In genomic region chr17:28228986-28229729, GRCh38 we compare ENCODE assay signal across 21 cellular contexts.
A peak's percentile ranks its signal among the peaks of the same experiment; 100 is the strongest.
DNase-seq lines count a peak whose midpoint lies in the region; ATAC-seq, FAIRE-seq and TF ChIP-seq lines count a peak whose summit lies in the region.
"Had no signal": no experiment of that assay in that cellular context is flagged by ENCODE, and none has a peak within 500 bp of the region (broad histone marks: within the 10 kb centered on the region; RNA-seq: fewer than 3 reads in every experiment).

No MANE protein-coding gene starts in this region.

- no peak overlapping the region for H2AFZ ChIP-seq in K562 (ENCODE audit: low read depth, low read length)

- H3K4me3 Mint-ChIP-seq in T-helper 1 cell treated with Interleukin-12 subunit alpha and Interleukin-12 subunit beta and Interleukin-4 antibody, amounts not matched to agents 30 μg/mL and 1 μg/mL, for 36 hours, result peak overlapping the region; percentile 66
- H3K4me3 Mint-ChIP-seq in mesothelial cell of epicardium, result peak overlapping the region; percentile 86
- H3K4me3 Mint-ChIP-seq in activated naive CD4-positive, alpha-beta T cell treated with anti-CD3 and anti-CD28 coated beads, Interleukin-2, amount 10 ng/mL, durations not matched to agents 7 days and 5 days, result no peak overlapping the region
- H3K4me3 Mint-ChIP-seq: activated CD8-positive, alpha-beta T cell treated with anti-CD3 and anti-CD28 coated beads for 36 hours had no signal

- H3K4me3 ChIP-seq in K562, result no peak overlapping the region
- no peak overlapping the region for H3K4me3 ChIP-seq in testis
- H3K4me3 ChIP-seq: tibial artery had no signal

- peaks cover 2% of the 10 kb centered on the region for H3K36me3 Mint-ChIP-seq in T-helper 1 cell treated with Interleukin-12 subunit alpha and Interleukin-12 subunit beta and Interleukin-4 antibody, amounts not matched to agents 30 μg/mL and 1 μg/mL, for 36 hours (ENCODE audit: low read depth)
- peaks cover 2% of the 10 kb centered on the region for H3K36me3 Mint-ChIP-seq in mesothelial cell of epicardium
- H3K36me3 Mint-ChIP-seq in activated naive CD4-positive, alpha-beta T cell treated with anti-CD3 and anti-CD28 coated beads, Interleukin-2, amount 10 ng/mL, durations not matched to agents 7 days and 5 days, result no peaks in the 10 kb centered on the region
- H3K36me3 Mint-ChIP-seq: CD8-positive, alpha-beta memory T cell had no signal

- BruUV-seq in K562 (replicated peaks; lab: Mats Ljungman, UMichigan), result no TSS peak

- TF ChIP-seq RAD21 in K562 (CRISPR knock-in tag; conservative IDR thresholded peaks at IDR 0.05 in 1 of 2, IDR thresholded peaks at IDR 0.05 in 1 of 2), result no peak

- H3K36me3 ChIP-seq in K562 (ENCODE audit: control insufficient read depth, insufficient read depth, low read length) (no peaks in the 10 kb centered on the region), testis (ENCODE audit: low read depth, missing control alignments) (no peaks in the 10 kb centered on the region)
- H3K36me3 ChIP-seq: tibial artery had no signal

- no peak for TF ChIP-seq POLR2A in K562 (conservative IDR thresholded peaks at IDR 0.05)
- TF ChIP-seq POLR2A in testis (IDR thresholded peaks at IDR 0.05), result no peak

- peak; percentile 44 for FAIRE-seq in K562 (lab: Jason Lieb, UNC)
- FAIRE-seq: G401.6 had no signal

- H3K9me3 Mint-ChIP-seq in T-helper 1 cell treated with Interleukin-12 subunit alpha and Interleukin-12 subunit beta and Interleukin-4 antibody, amounts not matched to agents 30 μg/mL and 1 μg/mL, for 36 hours, result no peaks in the 10 kb centered on the region
- no peaks in the 10 kb centered on the region for H3K9me3 Mint-ChIP-seq in mesothelial cell of epicardium
- H3K9me3 Mint-ChIP-seq in activated naive CD4-positive, alpha-beta T cell treated with anti-CD3 and anti-CD28 coated beads, Interleukin-2, amount 10 ng/mL, durations not matched to agents 7 days and 5 days, result no peaks in the 10 kb centered on the region
- H3K9me3 Mint-ChIP-seq: activated CD8-positive, alpha-beta T cell treated with anti-CD3 and anti-CD28 coated beads for 36 hours; CD8-positive, alpha-beta memory T cell; stimulated activated naive CD8-positive, alpha-beta T cell treated with anti-CD3 and anti-CD28 coated beads, Interleukin-15, amount 100 ng/mL, for 72 hours had no signal

- in situ Hi-C loops in K562 (cut with MboI), result no loop called here

- H3K27ac ChIP-seq in K562 (ENCODE audit: extremely low read depth, low read depth, low read length) (no peak overlapping the region), testis (peak overlapping the region; percentile 77 to 88)
- H3K27ac ChIP-seq: foreskin keratinocyte, tibial artery had no signal

- H3K9me3 ChIP-seq in K562 (replicated peaks; ENCODE audit: control insufficient read depth, insufficient read depth, low read depth, low read length) (no peaks in the 10 kb centered on the region), testis (no peaks in the 10 kb centered on the region)
- H3K9me3 ChIP-seq: tibial artery had no signal

- TF ChIP-seq CTCF in K562 (IDR thresholded peaks at IDR 0.05 in 2 of 3, conservative IDR thresholded peaks at IDR 0.05 in 1 of 3; ENCODE audit: insufficient read depth in 2 of 3, low read depth in 1 of 3, low read length in 3 of 3) (no peak), mesothelial cell of epicardium (IDR thresholded peaks at IDR 0.05; ENCODE audit: unreplicated experiment) (no peak), testis (IDR thresholded peaks at IDR 0.05) (no peak)

- peaks cover 48% of the 10 kb centered on the region for H3K27me3 Mint-ChIP-seq in T-helper 1 cell treated with Interleukin-12 subunit alpha and Interleukin-12 subunit beta and Interleukin-4 antibody, amounts not matched to agents 30 μg/mL and 1 μg/mL, for 36 hours (ENCODE audit: low read depth)
- H3K27me3 Mint-ChIP-seq in mesothelial cell of epicardium (ENCODE audit: low read depth), result peaks cover 30% of the 10 kb centered on the region
- peaks cover 70% of the 10 kb centered on the region for H3K27me3 Mint-ChIP-seq in activated naive CD4-positive, alpha-beta T cell treated with anti-CD3 and anti-CD28 coated beads, Interleukin-2, amount 10 ng/mL, durations not matched to agents 7 days and 5 days

- no peaks in the 10 kb centered on the region for H3K79me2 ChIP-seq in K562 (ENCODE audit: control insufficient read depth, insufficient read depth, low read length)

- TF ChIP-seq EP300 in K562 (IDR thresholded peaks at IDR 0.05; ENCODE audit: low read length), result no peak

- H3K9ac ChIP-seq in K562 (ENCODE audit: insufficient read depth in 1 of 2, low read depth in 2 of 2, low read length in 2 of 2), result no peak overlapping the region

- ATAC-seq in K562 (peak; percentile 56), GM21381 (IDR thresholded peaks at IDR 0.05; ENCODE audit: unreplicated experiment) (no peak)

- intact Hi-C loops in K562 (cut with micrococcal nuclease) (loop anchor here (10.0 kb wide), 1 partner anchor 54 kb away; no protein-coding TSS in a partner anchor), testis (cut with DNase I; ENCODE audit: low total_unique reads) (no loop called here)

- POLR2A ChIA-PET in K562 (lab: Yijun Ruan, JAX), result interaction anchor here (0.5 kb wide), 1 partner anchor 13 kb away, joined by 3 read pairs; no protein-coding TSS in a partner anchor

- H3K27me3 ChIP-seq in K562 (ENCODE audit: control insufficient read depth in 2 of 2, insufficient read depth in 2 of 2, low read length in 2 of 2) (peaks cover 0 to 3% of the 10 kb centered on the region in 2 experiments; a peak in 2 of 5 replicates), testis (no peaks in the 10 kb centered on the region)
- H3K27me3 ChIP-seq: foreskin keratinocyte had no signal

- no peak overlapping the region for H3K4me2 ChIP-seq in K562 (ENCODE audit: insufficient read depth, low read length)

- H3K9me1 ChIP-seq in K562 (ENCODE audit: control insufficient read depth, insufficient read depth, low read length), result peaks cover 8% of the 10 kb centered on the region

- H3K4me1 ChIP-seq in K562 (replicated peaks in 1 of 2; ENCODE audit: control insufficient read depth in 2 of 2, insufficient read depth in 2 of 2, low read length in 2 of 2), result peaks cover 14 to 43% of the 10 kb centered on the region in 2 experiments; a peak in 4 of 5 replicates
- peaks cover 33% of the 10 kb centered on the region for H3K4me1 ChIP-seq in testis

- peaks cover 11% of the 10 kb centered on the region for H4K20me1 ChIP-seq in K562 (replicated peaks; ENCODE audit: control insufficient read depth, insufficient read depth, low read length)

- peaks cover 12% of the 10 kb centered on the region for H3K4me1 Mint-ChIP-seq in T-helper 1 cell treated with Interleukin-12 subunit alpha and Interleukin-12 subunit beta and Interleukin-4 antibody, amounts not matched to agents 30 μg/mL and 1 μg/mL, for 36 hours (ENCODE audit: low read depth)
- H3K4me1 Mint-ChIP-seq in mesothelial cell of epicardium, result peaks cover 29% of the 10 kb centered on the region
- peaks cover 12% of the 10 kb centered on the region for H3K4me1 Mint-ChIP-seq in activated naive CD4-positive, alpha-beta T cell treated with anti-CD3 and anti-CD28 coated beads, Interleukin-2, amount 10 ng/mL, durations not matched to agents 7 days and 5 days

- CTCF ChIA-PET in K562 (lab: Yijun Ruan, JAX; ENCODE audit: low intra/inter-chr PET ratio), result no interaction called here
- CTCF ChIA-PET in activated naive CD4-positive, alpha-beta T cell treated with anti-CD3 and anti-CD28 coated beads, Interleukin-2, amount 10 ng/mL, durations not matched to agents 7 days and 5 days (lab: Charles Lee), result interaction anchor here (1.1 kb wide), 1 partner anchor 13 kb away, joined by 3 read pairs; no protein-coding TSS in a partner anchor

- WGBS in K562 (ENCODE audit: insufficient coverage, low coverage, missing lambda C conversion rate), result 15% methylated on average over 4 of the region's 4 CpGs
- WGBS in testis, 2 donors, result 54 to 67% methylated on average over 4 of the region's 4 CpGs

- no peak overlapping the region for H3K27ac Mint-ChIP-seq in T-helper 1 cell treated with Interleukin-12 subunit alpha and Interleukin-12 subunit beta and Interleukin-4 antibody, amounts not matched to agents 30 μg/mL and 1 μg/mL, for 36 hours
- no peak overlapping the region for H3K27ac Mint-ChIP-seq in mesothelial cell of epicardium
- H3K27ac Mint-ChIP-seq in activated naive CD4-positive, alpha-beta T cell treated with anti-CD3 and anti-CD28 coated beads, Interleukin-2, amount 10 ng/mL, durations not matched to agents 7 days and 5 days, result no peak overlapping the region
- H3K27ac Mint-ChIP-seq: activated CD8-positive, alpha-beta T cell treated with anti-CD3 and anti-CD28 coated beads for 36 hours; stimulated activated naive CD8-positive, alpha-beta T cell treated with anti-CD3 and anti-CD28 coated beads, Interleukin-15, amount 100 ng/mL, for 72 hours had no signal

- DNase-seq in T-helper 1 cell, result no peak
- DNase-seq in K562 (ENCODE audit: extremely low read depth in 1 of 4, low spot score in 3 of 4), result peak in 3 of 4 experiments; percentile 37 to 62 (median 62)
- no peak for DNase-seq in mesothelial cell of epicardium (ENCODE audit: low spot score in 2 of 2, unreplicated experiment in 2 of 2)
- peak; percentile 12 for DNase-seq in testis
- no peak for DNase-seq in activated naive CD4-positive, alpha-beta T cell treated with anti-CD3 and anti-CD28 coated beads, Interleukin-2, amount 10 ng/mL, durations not matched to agents 7 days and 5 days
- no peak for DNase-seq in NCI-H2171 (lab: John Stamatoyannopoulos, UW)
- DNase-seq: activated effector memory CD4-positive, alpha-beta T cell treated with Interleukin-2 at 50 U/mL for 16 hours; CD8-positive, alpha-beta memory T cell; effector CD4-positive, alpha-beta T cell; foreskin keratinocyte; left colon; NCI-H1048; NCI-H187; right cardiac atrium; T-helper 9 cell had no signal

TF ChIP-seq in K562, 482 proteins besides CTCF, POLR2A, EP300 and RAD21 (continues in another document):
- peak; percentile 90 for TF ChIP-seq ZFP36 (IDR thresholded peaks at IDR 0.05; ENCODE audit: low read depth, low read length, partially characterized antibody)
- TF ChIP-seq ZNF584 (CRISPR knock-in tag; IDR thresholded peaks at IDR 0.05; ENCODE audit: low read depth), result no peak
- TF ChIP-seq NCOR1 (IDR thresholded peaks at IDR 0.05), result peak; percentile 9; the same call in 1 of the 2 replicates
- TF ChIP-seq TEAD4 (IDR thresholded peaks at IDR 0.05; ENCODE audit: low read length), result 0 out of 2 replicates have a peak, but pooled peaks have one; percentile 28
- TF ChIP-seq TEAD4 (CRISPR knock-in tag; IDR thresholded peaks at IDR 0.05; ENCODE audit: borderline replicate concordance), result no peak
- TF ChIP-seq KDM1A (IDR thresholded peaks at IDR 0.05), result peak in 1 of 2 experiments; percentile 42; a peak in 1 of 4 replicates
- no peak for TF ChIP-seq PHB (CRISPR knock-in tag; IDR thresholded peaks at IDR 0.05)
- peak; percentile 89 for TF ChIP-seq EGR1 (conservative IDR thresholded peaks at IDR 0.05)
- 0 out of 2 replicates have a peak, but pooled peaks have one; percentile 16 for TF ChIP-seq BCOR (IDR thresholded peaks at IDR 0.05)
- TF ChIP-seq HNRNPH1 (optimal IDR thresholded peaks at IDR 0.05; ENCODE audit: low read depth, low read length), result no peak
- no peak for TF ChIP-seq ZNF780A (CRISPR knock-in tag; IDR thresholded peaks at IDR 0.05)
- TF ChIP-seq FUS (optimal IDR thresholded peaks at IDR 0.05; ENCODE audit: low read depth, low read length), result no peak

Comparison
In these comparisons a context has a peak if more than half of its experiments do, and no peak if none do; other contexts are left out.
1. DNase-seq: peak in K562 (3 of 4) and testis (single experiment); none in T-helper 1 cell (0 of 5), mesothelial cell of epicardium (0 of 2), activated naive CD4-positive, alpha-beta T cell treated with anti-CD3 and anti-CD28 coated beads, Interleukin-2, amount 10 ng/mL, durations not matched to agents 7 days and 5 days (single experiment) and NCI-H2171 (single experiment).